Comparison of ENCODE assay signal across 24 cellular contexts in genomic region chr2:240981871-240982800, GRCh38. TPM values are rescaled to one million over a fixed set of nuclear protein-coding genes. Genes with fewer than 3 reads are reported as not detected.
DNase-seq lines count a peak whose midpoint lies in the region; ATAC-seq and TF ChIP-seq lines count a peak whose summit lies in the region.
"Had no signal": no experiment of that assay in that cellular context is flagged by ENCODE, and none has a peak within 500 bp of the region (broad histone marks: within the 10 kb centered on the region; RNA-seq: fewer than 3 reads in every experiment).

No MANE protein-coding gene starts in this region.

- peak overlapping the region; percentile 4 for H3K14ac ChIP-seq in neuronal stem cell (ENCODE audit: low read length)

- intact Hi-C loops in activated B cell treated with CpG ODN at 0.5 μM for 24 hours (cut with micrococcal nuclease), result loop anchor here (2.0 to 10.0 kb wide), 5 partner anchors 60 to 233 kb away; partner anchors contain the start of gene PPP1R7
- intact Hi-C loops in heart left ventricle (cut with DNase I), result loop anchor here in 1 of 10 donors (10.0 kb wide), 1 partner anchor 127 kb away; no protein-coding TSS in a partner anchor
- intact Hi-C loops in transverse colon (cut with DNase I; ENCODE audit: low total_unique reads), result no loop called here

- H2BK15ac ChIP-seq in neuronal stem cell (ENCODE audit: low read length), result peak overlapping the region; percentile 47

- H3K27ac Mint-ChIP-seq in activated B cell treated with CpG ODN at 0.5 μM for 24 hours, result no peak overlapping the region
- H3K27ac Mint-ChIP-seq: activated naive CD8-positive, alpha-beta T cell; activated T-helper 17 cell treated with anti-CD3 and anti-CD28 coated beads, Interleukin-2, amount 50 U/mL, for 72 hours; CD4-positive, alpha-beta T cell; immature natural killer cell; nephron progenitor cell had no signal

- H2AK5ac ChIP-seq in neuronal stem cell (ENCODE audit: low read depth, low read length), result peak overlapping the region; percentile 97

- TF ChIP-seq POLR2A in heart left ventricle (IDR thresholded peaks at IDR 0.05) (no peak), transverse colon (IDR thresholded peaks at IDR 0.05) (no peak)

- no peak overlapping the region for H3K4ac ChIP-seq in neuronal stem cell (ENCODE audit: low read length)

- no peak overlapping the region for H2BK5ac ChIP-seq in neuronal stem cell (ENCODE audit: low read length)

- no peak overlapping the region for H3K4me3 Mint-ChIP-seq in activated B cell treated with CpG ODN at 0.5 μM for 24 hours
- H3K4me3 Mint-ChIP-seq: activated naive CD8-positive, alpha-beta T cell; activated T-helper 17 cell treated with anti-CD3 and anti-CD28 coated beads, Interleukin-2, amount 50 U/mL, for 72 hours; CD4-positive, alpha-beta T cell; immature natural killer cell; nephron progenitor cell had no signal

- no peaks in the 10 kb centered on the region for H3K9me3 Mint-ChIP-seq in activated B cell treated with CpG ODN at 0.5 μM for 24 hours
- H3K9me3 Mint-ChIP-seq: activated T-helper 17 cell treated with anti-CD3 and anti-CD28 coated beads, Interleukin-2, amount 50 U/mL, for 72 hours; CD4-positive, alpha-beta T cell; immature natural killer cell; nephron progenitor cell had no signal

- 76 to 82% (median 77%) methylated on average over 24 to 25 of the region's 25 CpGs for WGBS in heart left ventricle, 4 donors
- no CpG with 5 or more reads among the region's 25 CpGs for WGBS in neuronal stem cell (ENCODE audit: extremely low coverage in 2 of 2, insufficient read length in 2 of 2, insufficient replicate concordance in 1 of 2), 2 donors
- WGBS in transverse colon (ENCODE audit: low coverage in 1 of 2), 2 donors, result 82 to 89% methylated on average over 3 to 25 of the region's 25 CpGs

- H3K23ac ChIP-seq in neuronal stem cell (ENCODE audit: low read depth, low read length, poor library complexity), result peak overlapping the region; percentile 85

- H3K18ac ChIP-seq in neuronal stem cell (ENCODE audit: low read length), result peak overlapping the region; percentile 52

- H3K27me3 Mint-ChIP-seq in activated B cell treated with CpG ODN at 0.5 μM for 24 hours, result peaks cover 14% of the 10 kb centered on the region
- H3K27me3 Mint-ChIP-seq: activated naive CD8-positive, alpha-beta T cell; activated T-helper 17 cell treated with anti-CD3 and anti-CD28 coated beads, Interleukin-2, amount 50 U/mL, for 72 hours; CD4-positive, alpha-beta T cell had no signal

- H3K36me3 ChIP-seq in heart left ventricle (no peaks in the 10 kb centered on the region), neuronal stem cell (replicated peaks in 1 of 2; ENCODE audit: control insufficient read depth in 2 of 2, insufficient read depth in 2 of 2, low read length in 2 of 2) (no peaks in the 10 kb centered on the region), transverse colon (no peaks in the 10 kb centered on the region)
- H3K36me3 ChIP-seq: HAP-1, prostate gland had no signal

- no peak overlapping the region for H2BK120ac ChIP-seq in neuronal stem cell (ENCODE audit: low read depth, low read length)

- H3K79me1 ChIP-seq in neuronal stem cell (ENCODE audit: low read depth, low read length), result peaks cover 1% of the 10 kb centered on the region

- H3K9ac ChIP-seq in neuronal stem cell (ENCODE audit: low read depth, low read length, poor library complexity), result no peak overlapping the region

- no peak overlapping the region for H3K4me2 ChIP-seq in neuronal stem cell (ENCODE audit: insufficient read depth, low read length, poor library complexity, severe bottlenecking)
- H3K4me2 ChIP-seq: hepatocyte had no signal

- no peak overlapping the region for H4K8ac ChIP-seq in neuronal stem cell (ENCODE audit: low read depth, low read length)

- H3K4me1 ChIP-seq in heart left ventricle (peaks cover 0 to 14% (median 5%) of the 10 kb centered on the region in 12 donors), neuronal stem cell (ENCODE audit: control insufficient read depth in 2 of 2, insufficient read depth in 1 of 2, low read depth in 1 of 2, low read length in 2 of 2) (peaks cover 0 to 2% of the 10 kb centered on the region in 2 donors), transverse colon (peaks cover 5 to 20% (median 9%) of the 10 kb centered on the region in 4 donors)
- H3K4me1 ChIP-seq: HAP-1 had no signal

- H3K27me3 ChIP-seq in heart left ventricle, result peaks cover 0 to 14% (median 0%) of the 10 kb centered on the region in 9 donors
- H3K27me3 ChIP-seq in neuronal stem cell (ENCODE audit: control insufficient read depth in 3 of 3, insufficient read depth in 3 of 3, low read depth in 1 of 3, low read length in 3 of 3), result peaks cover 0 to 39% (median 19%) of the 10 kb centered on the region in 3 experiments
- H3K27me3 ChIP-seq in transverse colon, result peaks cover 22% of the 10 kb centered on the region

- no peak for ATAC-seq in activated B cell treated with CpG ODN at 0.5 μM for 24 hours (ENCODE audit: low read depth)
- ATAC-seq in heart left ventricle, result peak in 1 of 4 donors; percentile 11
- ATAC-seq in HG03097 (IDR thresholded peaks at IDR 0.05; ENCODE audit: low FRiP score, unreplicated experiment), result no peak

- DNase-seq in activated B cell treated with CpG ODN at 0.5 μM for 24 hours (peak; percentile 9), heart left ventricle (peak in 3 of 5 donors; percentile 5 to 44 (median 12)), neuronal stem cell (ENCODE audit: low spot score) (no peak), transverse colon (peak; percentile 4), HEK293T (ENCODE audit: extremely low spot score) (no peak)
- DNase-seq in stimulated activated CD4-positive, alpha-beta T cell treated with anti-CD3 and anti-CD28 coated beads, Interleukin-4, amount 100 ng/mL, for 4 hours, result no peak
- DNase-seq: activated CD4-positive, alpha-beta T cell treated with anti-CD3 and anti-CD28 coated beads, Interleukin-2, amount 50 U/mL, for 48 hours; activated CD8-positive, alpha-beta memory T cell treated with anti-CD3 and anti-CD28 coated beads, Interleukin-2, amount 50 U/mL, for 4 hours; immature natural killer cell; NCI-H1048; NCI-H187 treated with DMSO at 0.1 percent for 48 hours; NCI-H226; small intestine; stimulated activated CD4-positive, alpha-beta T cell treated with anti-CD3 and anti-CD28 coated beads, Interleukin-4, amount 100 ng/mL, for 1 hour had no signal

- TF ChIP-seq CTCF in activated B cell treated with CpG ODN at 0.5 μM for 24 hours (IDR thresholded peaks at IDR 0.05), result no peak
- TF ChIP-seq CTCF in heart left ventricle (IDR thresholded peaks at IDR 0.05), result no peak
- TF ChIP-seq CTCF in transverse colon (IDR thresholded peaks at IDR 0.05), result no peak

- no peaks in the 10 kb centered on the region for H3K36me3 Mint-ChIP-seq in activated B cell treated with CpG ODN at 0.5 μM for 24 hours (ENCODE audit: low read depth)
- H3K36me3 Mint-ChIP-seq: activated naive CD8-positive, alpha-beta T cell; immature natural killer cell had no signal

- H3K4me1 Mint-ChIP-seq in activated B cell treated with CpG ODN at 0.5 μM for 24 hours, result peaks cover 3% of the 10 kb centered on the region
- H3K4me1 Mint-ChIP-seq: activated T-helper 17 cell treated with anti-CD3 and anti-CD28 coated beads, Interleukin-2, amount 50 U/mL, for 72 hours; immature natural killer cell had no signal

- POLR2A ChIA-PET in activated B cell treated with CpG ODN at 0.5 μM for 24 hours (lab: Charles Lee) (no interaction called here), HEK293T (lab: Yijun Ruan, JAX) (no interaction called here)

- no peak overlapping the region for H2AFZ ChIP-seq in neuronal stem cell (ENCODE audit: low read length)
- H2AFZ ChIP-seq: hepatocyte had no signal

- peak overlapping the region; percentile 9 for H4K91ac ChIP-seq in neuronal stem cell (ENCODE audit: low read depth, low read length, poor library complexity)

- H3K9me3 ChIP-seq in heart left ventricle (no peaks in the 10 kb centered on the region), neuronal stem cell (replicated peaks in 1 of 2; ENCODE audit: control insufficient read depth in 2 of 2, insufficient read depth in 1 of 2, low read depth in 1 of 2, low read length in 2 of 2) (peaks cover 0 to 2% of the 10 kb centered on the region in 2 donors), transverse colon (no peaks in the 10 kb centered on the region)
- H3K9me3 ChIP-seq: HAP-1, prostate gland had no signal

- in situ Hi-C loops in transverse colon (cut with MboI; ENCODE audit: low pct_ligation_motif_present in 1 of 4, low pct_unique_long_range_greater_than_20kb in 1 of 4, low sequenced_read_pairs in 3 of 4), result no loop called here

- H2BK12ac ChIP-seq in neuronal stem cell (ENCODE audit: low read length), result peak overlapping the region; percentile 88

- TF ChIP-seq EP300 in transverse colon (IDR thresholded peaks at IDR 0.05; ENCODE audit: low read depth), result no peak

- H3K4me3 ChIP-seq in heart left ventricle (no peak overlapping the region), neuronal stem cell (ENCODE audit: low read length in 2 of 2) (peak overlapping the region in 1 of 2 donors; percentile 24), transverse colon (no peak overlapping the region)
- H3K4me3 ChIP-seq: HAP-1, hepatocyte, prostate gland had no signal

- CTCF ChIA-PET in activated B cell treated with CpG ODN at 0.5 μM for 24 hours (lab: Charles Lee) (no interaction called here), HEK293T (lab: Yijun Ruan, JAX) (interaction anchor here (0.6 to 0.7 kb wide), 2 partner anchors 8 to 18 kb away, joined by 3 to 6 read pairs; no protein-coding TSS in a partner anchor)

- H3K27ac ChIP-seq in heart left ventricle (no peak overlapping the region), neuronal stem cell (replicated peaks; ENCODE audit: low read length) (no peak overlapping the region), transverse colon (no peak overlapping the region)
- H3K27ac ChIP-seq: epithelial cell of prostate, hepatocyte, prostate gland, RWPE1 had no signal

TF ChIP-seq in HEK293T, 16 proteins besides CTCF, POLR2A, EP300 and RAD21:
- TF ChIP-seq NFRKB (IDR thresholded peaks at IDR 0.05), result no peak
- no peak for TF ChIP-seq HDGF (IDR thresholded peaks at IDR 0.05; ENCODE audit: borderline replicate concordance)
TF ChIP-seq in HEK293T: peak in this region for 0.

RNA-seq across cellular contexts. Expression of gene SNED1, which starts 16.3 kb away (rescaled TPM):
- total RNA-seq in activated B cell treated with CpG ODN at 0.5 μM for 24 hours, result 44.7 and 59.8 TPM in 2 replicates
- total RNA-seq in heart left ventricle, result 10 to 100 TPM in 2 of 9 donors, 1 to 10 TPM in 7; 3.1 to 14.7 (median 5.6) TPM
- 1 to 10 TPM; 4.2 to 4.3 TPM for polyA plus RNA-seq in heart left ventricle
- 0.14 TPM for polyA plus RNA-seq in neuronal stem cell (2013, experiment 1 of 2)
- 0.04 TPM for polyA plus RNA-seq in neuronal stem cell (2013, experiment 2 of 2)
- total RNA-seq in transverse colon, result 10 to 100 TPM in 3 of 4 donors, 1 to 10 TPM in 1; 8.2 to 65.5 (median 30.0) TPM

Comparison
In these comparisons a context has a peak if more than half of its experiments do, and no peak if none do; other contexts are left out.
1. DNase-seq: peak in activated B cell treated with CpG ODN at 0.5 μM for 24 hours (single experiment), heart left ventricle (3 of 5) and transverse colon (single experiment); none in neuronal stem cell (single experiment), stimulated activated CD4-positive, alpha-beta T cell treated with anti-CD3 and anti-CD28 coated beads, Interleukin-4, amount 100 ng/mL, for 4 hours (0 of 2) and HEK293T (single experiment).